ENCODE assay signal across 8 cellular contexts in the genomic region with DNA sequence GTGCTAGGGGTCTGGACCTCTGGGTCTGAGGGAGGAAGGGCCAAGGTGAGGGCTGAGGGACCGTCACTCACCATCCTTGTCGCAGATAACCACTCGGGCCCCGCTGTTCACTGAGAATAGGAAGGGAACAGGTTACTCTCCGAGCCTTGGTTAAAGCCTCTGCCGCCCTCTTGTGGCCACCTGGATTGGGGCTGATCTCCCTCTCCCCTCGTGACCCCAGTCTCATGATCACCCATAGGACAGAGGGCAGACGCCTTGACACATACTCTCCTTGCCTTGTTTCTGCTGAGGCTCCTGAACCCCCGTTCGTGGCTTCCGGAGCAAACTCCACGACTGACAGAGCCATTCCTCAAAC. TPM values are rescaled to one million over a fixed set of nuclear protein-coding genes. Genes with fewer than 3 reads are reported as not detected.
A peak's percentile ranks its signal among the peaks of the same experiment; 100 is the strongest.
DNase-seq lines count a peak whose midpoint lies in the region; ATAC-seq and TF ChIP-seq lines count a peak whose summit lies in the region.

No MANE protein-coding gene starts in this region.

- TF ChIP-seq CTCF in GM12872 (IDR thresholded peaks at IDR 0.05; ENCODE audit: insufficient read depth, low read depth, low read length) (peak; percentile 97), activated B cell treated with CpG ODN at 0.5 μM for 24 hours (IDR thresholded peaks at IDR 0.05) (no peak)

- H3K36me3 Mint-ChIP-seq in activated B cell treated with CpG ODN at 0.5 μM for 24 hours (ENCODE audit: low read depth): peaks cover 3% of the 10 kb centered on the region

- DNase-seq in NCI-H226: peak; percentile 71
- peak; percentile 89 for DNase-seq in activated B cell treated with CpG ODN at 0.5 μM for 24 hours
- peak; percentile 87 for DNase-seq in central memory CD4-positive, alpha-beta T cell
- peak; percentile 97 for DNase-seq in islet precursor cell
- DNase-seq in stimulated activated CD4-positive, alpha-beta T cell treated with anti-CD3 and anti-CD28 coated beads, Interleukin-12 subunit alpha, Interleukin-12 subunit beta, amount 100 ng/mL, for 4 hours: peak; percentile 93

- H3K4me1 Mint-ChIP-seq in activated B cell treated with CpG ODN at 0.5 μM for 24 hours: peaks cover 26% of the 10 kb centered on the region

- H3K9me3 Mint-ChIP-seq in activated B cell treated with CpG ODN at 0.5 μM for 24 hours: no peaks in the 10 kb centered on the region

- ATAC-seq in HG03095 (IDR thresholded peaks at IDR 0.05; ENCODE audit: unreplicated experiment) (peak; percentile 62), activated B cell treated with CpG ODN at 0.5 μM for 24 hours (ENCODE audit: low read depth) (peak; percentile 86), HG02852 (IDR thresholded peaks at IDR 0.05; ENCODE audit: unreplicated experiment) (no peak)

- CTCF ChIA-PET in activated B cell treated with CpG ODN at 0.5 μM for 24 hours (lab: Charles Lee): interaction anchor here (0.8 to 12.1 kb wide), 7 partner anchors 8 to 190 kb away, joined by 3 to 272 read pairs (median 5); a partner anchor contains a TSS

- peak overlapping the region; percentile 75 for H3K27ac Mint-ChIP-seq in activated B cell treated with CpG ODN at 0.5 μM for 24 hours

- intact Hi-C loops in activated B cell treated with CpG ODN at 0.5 μM for 24 hours (cut with micrococcal nuclease): loop anchor here (1.0 to 10.0 kb wide), 6 partner anchors 23 to 321 kb away; a partner anchor contains a TSS

- H3K27me3 Mint-ChIP-seq in activated B cell treated with CpG ODN at 0.5 μM for 24 hours: no peaks in the 10 kb centered on the region

- H3K4me3 Mint-ChIP-seq in activated B cell treated with CpG ODN at 0.5 μM for 24 hours: peak overlapping the region; percentile 88

- POLR2A ChIA-PET in activated B cell treated with CpG ODN at 0.5 μM for 24 hours (lab: Charles Lee): interaction anchor here (1.0 to 3.7 kb wide), 6 partner anchors 17 to 190 kb away, joined by 6 to 34 read pairs (median 12); a partner anchor contains a TSS

RNA-seq across cellular contexts. Expression of a gene that starts 0.6 kb away (rescaled TPM):
- total RNA-seq in activated B cell treated with CpG ODN at 0.5 μM for 24 hours: 2.6 and 2.8 TPM in 2 replicates

RNA-seq across cellular contexts. Expression of a gene that starts 24.9 kb away (rescaled TPM):
- total RNA-seq in activated B cell treated with CpG ODN at 0.5 μM for 24 hours: 44.0 and 47.8 TPM in 2 replicates

RNA-seq across cellular contexts. Expression of a gene that starts 32.7 kb away (rescaled TPM):
- total RNA-seq in activated B cell treated with CpG ODN at 0.5 μM for 24 hours: 5.7 and 6.4 TPM in 2 replicates

RNA-seq across cellular contexts. Expression of a gene that starts 36.5 kb away (rescaled TPM):
- total RNA-seq in activated B cell treated with CpG ODN at 0.5 μM for 24 hours: 115 and 123 TPM in 2 replicates
